In genomic region chr16:86145669-86146068, GRCh38 we compare ENCODE assay signal across 15 cellular contexts.
DNase-seq lines count a peak whose midpoint lies in the region; ATAC-seq lines count a peak whose summit lies in the region.
"Had no signal": no experiment of that assay in that cellular context is flagged by ENCODE, and none has a peak within 500 bp of the region (broad histone marks: within the 10 kb centered on the region; RNA-seq: fewer than 3 reads in every experiment).

No MANE protein-coding gene starts in this region.

- peak; percentile 29 for DNase-seq in NCI-H82 (lab: John Stamatoyannopoulos, UW)
- no peak for DNase-seq in NCI-H82 treated with DMSO at 0.1 percent for 48 hours (lab: John Stamatoyannopoulos, UW; ENCODE audit: unreplicated experiment)
- no peak for DNase-seq in activated naive CD8-positive, alpha-beta T cell treated with anti-CD3 and anti-CD28 coated beads, Interleukin-2, amount 10 ng/mL, durations not matched to agents 7 days and 5 days
- DNase-seq in activated naive CD8-positive, alpha-beta T cell treated with anti-CD3 and anti-CD28 coated beads for 36 hours: no peak
- peak; percentile 2 for DNase-seq in SKM-1 (lab: John Stamatoyannopoulos, UW; ENCODE audit: unreplicated experiment)
- no peak for DNase-seq in OCI-M1 (lab: John Stamatoyannopoulos, UW)
- DNase-seq: 8988T; AML-193; Caco-2; CD8-positive, alpha-beta memory T cell; DND-41; GDM1; GOT3; H9 had no signal

- POLR2A ChIA-PET in activated naive CD8-positive, alpha-beta T cell treated with anti-CD3 and anti-CD28 coated beads, Interleukin-2, amount 10 ng/mL, durations not matched to agents 7 days and 5 days (lab: Charles Lee): no interaction called here

- H3K27ac Mint-ChIP-seq in activated naive CD8-positive, alpha-beta T cell treated with anti-CD3 and anti-CD28 coated beads, Interleukin-2, amount 10 ng/mL, durations not matched to agents 7 days and 5 days: no peak overlapping the region
- H3K27ac Mint-ChIP-seq in activated naive CD8-positive, alpha-beta T cell treated with anti-CD3 and anti-CD28 coated beads for 36 hours: no peak overlapping the region
- H3K27ac Mint-ChIP-seq: CD8-positive, alpha-beta memory T cell; H9 had no signal

- no peaks in the 10 kb centered on the region for H3K4me1 Mint-ChIP-seq in activated naive CD8-positive, alpha-beta T cell treated with anti-CD3 and anti-CD28 coated beads, Interleukin-2, amount 10 ng/mL, durations not matched to agents 7 days and 5 days
- H3K4me1 Mint-ChIP-seq in activated naive CD8-positive, alpha-beta T cell treated with anti-CD3 and anti-CD28 coated beads for 36 hours: no peaks in the 10 kb centered on the region
- H3K4me1 Mint-ChIP-seq: CD8-positive, alpha-beta memory T cell had no signal

- H3K27me3 Mint-ChIP-seq in activated naive CD8-positive, alpha-beta T cell treated with anti-CD3 and anti-CD28 coated beads, Interleukin-2, amount 10 ng/mL, durations not matched to agents 7 days and 5 days: peaks cover 15% of the 10 kb centered on the region
- H3K27me3 Mint-ChIP-seq in activated naive CD8-positive, alpha-beta T cell treated with anti-CD3 and anti-CD28 coated beads for 36 hours: peaks cover 9% of the 10 kb centered on the region

- H3K4me3 Mint-ChIP-seq in activated naive CD8-positive, alpha-beta T cell treated with anti-CD3 and anti-CD28 coated beads, Interleukin-2, amount 10 ng/mL, durations not matched to agents 7 days and 5 days: no peak overlapping the region
- H3K4me3 Mint-ChIP-seq in activated naive CD8-positive, alpha-beta T cell treated with anti-CD3 and anti-CD28 coated beads for 36 hours: no peak overlapping the region
- H3K4me3 Mint-ChIP-seq: CD8-positive, alpha-beta memory T cell; H9 had no signal

- peak; percentile 42 for ATAC-seq in activated naive CD8-positive, alpha-beta T cell treated with anti-CD3 and anti-CD28 coated beads, Interleukin-2, amount 10 ng/mL, durations not matched to agents 7 days and 5 days (ENCODE audit: low read depth)
- ATAC-seq in GM18868 (IDR thresholded peaks at IDR 0.05; ENCODE audit: unreplicated experiment): no peak

- no peaks in the 10 kb centered on the region for H3K9me3 Mint-ChIP-seq in activated naive CD8-positive, alpha-beta T cell treated with anti-CD3 and anti-CD28 coated beads, Interleukin-2, amount 10 ng/mL, durations not matched to agents 7 days and 5 days
- no peaks in the 10 kb centered on the region for H3K9me3 Mint-ChIP-seq in activated naive CD8-positive, alpha-beta T cell treated with anti-CD3 and anti-CD28 coated beads for 36 hours
- H3K9me3 Mint-ChIP-seq: CD8-positive, alpha-beta memory T cell; H9 had no signal

- no peaks in the 10 kb centered on the region for H3K36me3 Mint-ChIP-seq in activated naive CD8-positive, alpha-beta T cell treated with anti-CD3 and anti-CD28 coated beads, Interleukin-2, amount 10 ng/mL, durations not matched to agents 7 days and 5 days
- no peaks in the 10 kb centered on the region for H3K36me3 Mint-ChIP-seq in activated naive CD8-positive, alpha-beta T cell treated with anti-CD3 and anti-CD28 coated beads for 36 hours
- H3K36me3 Mint-ChIP-seq: CD8-positive, alpha-beta memory T cell had no signal

Comparison
In these comparisons a context has a peak if more than half of its experiments do, and no peak if none do; other contexts are left out.
1. DNase-seq: peak in NCI-H82 (single experiment) and SKM-1 (single experiment); none in NCI-H82 treated with DMSO at 0.1 percent for 48 hours (single experiment), activated naive CD8-positive, alpha-beta T cell treated with anti-CD3 and anti-CD28 coated beads, Interleukin-2, amount 10 ng/mL, durations not matched to agents 7 days and 5 days (single experiment), activated naive CD8-positive, alpha-beta T cell treated with anti-CD3 and anti-CD28 coated beads for 36 hours (single experiment) and OCI-M1 (single experiment).